Comparison of ENCODE assay signal across 18 cellular contexts in the genomic region with DNA sequence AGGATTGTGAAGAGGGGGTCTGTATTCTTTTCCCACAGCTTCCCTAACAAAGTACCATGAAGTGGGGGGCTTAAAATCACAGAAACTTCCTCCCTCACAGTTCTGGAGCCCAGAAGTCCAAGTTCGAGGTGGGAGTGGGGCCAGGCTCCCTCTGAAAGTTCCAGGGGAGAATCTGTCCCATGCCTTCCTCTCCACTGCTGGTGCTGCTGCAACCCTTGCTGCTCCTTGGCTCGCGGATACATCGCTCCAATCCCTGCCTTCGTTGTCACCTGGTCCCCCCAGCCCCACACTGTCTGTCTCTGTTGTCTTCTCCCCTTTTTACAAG.
"Had no signal": no experiment of that assay in that cellular context is flagged by ENCODE, and none has a peak within 500 bp of the region (broad histone marks: within the 10 kb centered on the region; RNA-seq: fewer than 3 reads in every experiment).

No MANE protein-coding gene starts in this region.

- H3K9me3 ChIP-seq: colonic mucosa, esophagus muscularis mucosa, gastroesophageal sphincter, heart left ventricle, left lung, lower lobe of right lung had no signal

- ATAC-seq: foreskin keratinocyte, gastroesophageal sphincter, heart left ventricle, left cardiac atrium, left lung, left ventricle myocardium superior, lower lobe of right lung had no signal

- H3K36me3 Mint-ChIP-seq: immature natural killer cell had no signal

- H3K27ac Mint-ChIP-seq: immature natural killer cell had no signal

- H3K4me1 Mint-ChIP-seq: immature natural killer cell had no signal

- H3K4me3 Mint-ChIP-seq: immature natural killer cell had no signal

- H3K9me3 Mint-ChIP-seq: immature natural killer cell had no signal

- H3K27ac ChIP-seq: colonic mucosa, dorsolateral prefrontal cortex, esophagus muscularis mucosa, foreskin keratinocyte, gastroesophageal sphincter, heart left ventricle, hepatocyte, left lung, lower lobe of right lung had no signal

- H3K4me3 ChIP-seq: colonic mucosa, dorsolateral prefrontal cortex, esophagus muscularis mucosa, gastroesophageal sphincter, heart left ventricle, hepatocyte, left lung, lower lobe of right lung had no signal

- H3K4me1 ChIP-seq: foreskin keratinocyte had no signal

- H3K27me3 ChIP-seq: colonic mucosa, dorsolateral prefrontal cortex, esophagus muscularis mucosa, gastroesophageal sphincter, heart left ventricle, hepatocyte, left lung had no signal

- H3K36me3 ChIP-seq: colonic mucosa, esophagus muscularis mucosa, gastroesophageal sphincter, heart left ventricle, left lung, lower lobe of right lung had no signal

- H3K4me2 ChIP-seq: hepatocyte had no signal

- H2AFZ ChIP-seq: hepatocyte had no signal

- DNase-seq: colonic mucosa; dermis blood vessel endothelial cell; dorsolateral prefrontal cortex; effector CD4-positive, alpha-beta T cell; effector memory CD4-positive, alpha-beta T cell; foreskin keratinocyte; heart left ventricle; hypothalamus; immature natural killer cell; left cardiac atrium; left lung; left ventricle myocardium superior; lower lobe of right lung; mesenchymal stem cell; midbrain had no signal
